Comparison of ENCODE assay signal across 9 cellular contexts in the genomic region with DNA sequence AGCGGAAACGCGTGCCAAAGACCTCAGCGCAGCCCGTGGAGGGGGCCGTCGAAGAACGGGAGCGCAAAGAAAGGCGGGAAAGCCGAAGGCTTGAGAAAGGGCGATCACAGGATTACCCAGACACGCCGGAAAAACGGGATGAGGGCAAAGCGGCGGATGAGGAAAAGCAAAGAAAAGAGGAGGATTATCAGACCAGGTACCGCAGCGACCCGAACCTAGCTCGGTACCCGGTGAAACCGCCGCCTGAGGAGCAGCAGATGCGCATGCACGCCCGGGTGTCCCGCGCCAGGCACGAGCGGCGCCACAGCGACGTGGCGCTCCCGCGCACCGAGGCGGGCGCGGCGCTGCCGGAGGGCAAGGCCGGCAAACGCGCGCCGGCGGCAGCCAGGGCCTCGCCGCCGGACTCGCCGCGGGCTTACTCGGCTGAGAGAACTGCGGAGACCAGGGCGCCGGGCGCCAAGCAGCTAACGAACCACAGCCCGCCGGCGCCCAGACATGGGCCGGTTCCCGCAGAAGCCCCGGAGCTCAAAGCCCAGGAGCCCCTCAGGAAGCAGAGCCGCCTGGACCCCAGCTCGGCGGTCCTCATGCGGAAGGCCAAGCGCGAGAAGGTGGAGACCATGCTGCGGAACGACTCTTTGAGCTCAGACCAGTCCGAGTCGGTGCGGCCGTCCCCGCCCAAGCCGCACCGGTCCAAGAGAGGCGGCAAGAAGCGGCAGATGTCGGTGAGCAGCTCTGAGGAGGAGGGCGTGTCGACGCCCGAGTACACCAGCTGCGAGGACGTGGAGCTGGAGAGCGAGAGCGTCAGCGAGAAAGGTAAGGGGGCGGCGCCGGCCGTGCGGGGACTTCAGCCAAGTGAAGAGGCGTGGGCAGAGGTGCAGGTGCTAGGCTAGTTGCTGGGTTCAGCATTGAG.
A peak's percentile ranks its signal among the peaks of the same experiment; 100 is the strongest.
DNase-seq lines count a peak whose midpoint lies in the region; ATAC-seq and TF ChIP-seq lines count a peak whose summit lies in the region.
"Had no signal": no experiment of that assay in that cellular context is flagged by ENCODE, and none has a peak within 500 bp of the region (broad histone marks: within the 10 kb centered on the region; RNA-seq: fewer than 3 reads in every experiment).

No MANE protein-coding gene starts in this region.

- H3K4me1 ChIP-seq in ACC112 (ENCODE audit: control insufficient read depth, insufficient read depth, low read length, unreplicated experiment) (no peaks in the 10 kb centered on the region), PC-3 (ENCODE audit: insufficient read depth, low read length) (peaks cover 6% of the 10 kb centered on the region; the same call in 1 of the 2 replicates)
- no peaks in the 10 kb centered on the region for H3K4me1 ChIP-seq in naive thymus-derived CD4-positive, alpha-beta T cell (ENCODE audit: control insufficient read depth in 2 of 2, insufficient read depth in 2 of 2, low read length in 2 of 2)

- intact Hi-C loops in PC-3 (cut with micrococcal nuclease), result no loop called here
- intact Hi-C loops in naive thymus-derived CD4-positive, alpha-beta T cell (cut with micrococcal nuclease), result no loop called here

- H3K9me3 Mint-ChIP-seq in naive thymus-derived CD4-positive, alpha-beta T cell, result peaks cover 0 to 12% (median 5%) of the 10 kb centered on the region in 11 donors

- H3F3A ChIP-seq in PC-3 (ENCODE audit: low read length, unreplicated experiment), result no peaks in the 10 kb centered on the region

- H3K4me3 ChIP-seq in ACC112 (ENCODE audit: low read depth, low read length), result peak overlapping the region; percentile 94
- peak overlapping the region; percentile 70 for H3K4me3 ChIP-seq in PC-3 (ENCODE audit: low read length)
- H3K4me3 ChIP-seq in naive thymus-derived CD4-positive, alpha-beta T cell (ENCODE audit: low read length), result no peak overlapping the region

- CTCF ChIA-PET in PC-3 (lab: Charles Lee), result no interaction called here
- CTCF ChIA-PET in naive thymus-derived CD4-positive, alpha-beta T cell (lab: Charles Lee), result no interaction called here

- H3K27ac ChIP-seq in ACC112 (ENCODE audit: low read depth, low read length) (no peak overlapping the region), PC-3 (ENCODE audit: low read length) (no peak overlapping the region)
- H3K27ac ChIP-seq in naive thymus-derived CD4-positive, alpha-beta T cell (ENCODE audit: low read depth, low read length), result no peak overlapping the region

- H3K36me3 ChIP-seq in ACC112 (ENCODE audit: insufficient read depth, low read length) (no peaks in the 10 kb centered on the region), PC-3 (ENCODE audit: low read depth, low read length) (no peaks in the 10 kb centered on the region)
- H3K36me3 ChIP-seq in naive thymus-derived CD4-positive, alpha-beta T cell (ENCODE audit: control insufficient read depth in 2 of 3, insufficient read depth in 3 of 3, low read length in 3 of 3), result no peaks in the 10 kb centered on the region

- ATAC-seq in GM18508 (IDR thresholded peaks at IDR 0.05; ENCODE audit: insufficient read depth, unreplicated experiment), result peak; percentile 60
- peak; percentile 59 for ATAC-seq in HG03066 (IDR thresholded peaks at IDR 0.05; ENCODE audit: low read depth, unreplicated experiment)
- ATAC-seq in PC-3, result peak; percentile 88
- peak; percentile 73 for ATAC-seq in esophagus mucosa
- no peak for ATAC-seq in naive thymus-derived CD4-positive, alpha-beta T cell
- ATAC-seq: HCT116 had no signal

- no peaks in the 10 kb centered on the region for H4K20me1 ChIP-seq in PC-3 (ENCODE audit: low read length)

- no peaks in the 10 kb centered on the region for H3K9me3 ChIP-seq in PC-3 (ENCODE audit: low read length)
- no peaks in the 10 kb centered on the region for H3K9me3 ChIP-seq in naive thymus-derived CD4-positive, alpha-beta T cell (ENCODE audit: control insufficient read depth in 2 of 3, low read length in 3 of 3)

- peaks cover 38 to 53% (median 49%) of the 10 kb centered on the region in 5 donors for H3K27me3 Mint-ChIP-seq in naive thymus-derived CD4-positive, alpha-beta T cell

- peak overlapping the region; percentile 61 for H2AFZ ChIP-seq in ACC112 (ENCODE audit: low read length, unreplicated experiment)
- peak overlapping the region; percentile 87 for H2AFZ ChIP-seq in PC-3 (ENCODE audit: low read length)

- peak; percentile 66 for DNase-seq in PC-3
- no peak for DNase-seq in naive thymus-derived CD4-positive, alpha-beta T cell
- DNase-seq in COLO829 (ENCODE audit: low spot score), result no peak
- no peak for DNase-seq in central memory CD4-positive, alpha-beta T cell

- no peaks in the 10 kb centered on the region for H3K79me2 ChIP-seq in ACC112 (ENCODE audit: control insufficient read depth, insufficient read depth, low read length, unreplicated experiment)
- no peaks in the 10 kb centered on the region for H3K79me2 ChIP-seq in PC-3 (ENCODE audit: low read length)

- H3K9ac ChIP-seq in PC-3 (ENCODE audit: low read length), result peak overlapping the region; percentile 43; the same call in 1 of the 2 replicates

- no peaks in the 10 kb centered on the region for H3K9me2 ChIP-seq in PC-3 (replicated peaks; ENCODE audit: low read length)

- H3K4me2 ChIP-seq in PC-3 (ENCODE audit: low read length), result peak overlapping the region; percentile 93

- BruUV-seq in PC-3 (replicated peaks; lab: Mats Ljungman, UMichigan), result no TSS peak

- H3K36me3 Mint-ChIP-seq in naive thymus-derived CD4-positive, alpha-beta T cell, result peaks cover 0 to 12% (median 0%) of the 10 kb centered on the region in 5 donors

- H3K27ac Mint-ChIP-seq in naive thymus-derived CD4-positive, alpha-beta T cell, result peak overlapping the region in 2 of 9 donors; percentile 36 to 53

- peak overlapping the region in 6 of 10 donors; percentile 34 to 70 (median 58) for H3K4me3 Mint-ChIP-seq in naive thymus-derived CD4-positive, alpha-beta T cell

- POLR2A ChIA-PET in PC-3 (lab: Charles Lee; ENCODE audit: unreplicated experiment), result no interaction called here
- POLR2A ChIA-PET in naive thymus-derived CD4-positive, alpha-beta T cell (lab: Charles Lee), result no interaction called here

- TF ChIP-seq CTCF in PC-3 (conservative IDR thresholded peaks at IDR 0.05; ENCODE audit: low read depth, low read length), result no peak

- H3K4me1 Mint-ChIP-seq in naive thymus-derived CD4-positive, alpha-beta T cell, result peaks cover 3 to 7% (median 5%) of the 10 kb centered on the region in 7 donors

- peaks cover 20% of the 10 kb centered on the region for H3K27me3 ChIP-seq in ACC112 (ENCODE audit: insufficient read depth, low read length)
- H3K27me3 ChIP-seq in PC-3 (ENCODE audit: low read length), result peaks cover 12% of the 10 kb centered on the region
- H3K27me3 ChIP-seq in naive thymus-derived CD4-positive, alpha-beta T cell (ENCODE audit: control insufficient read depth in 2 of 2, insufficient read depth in 2 of 2, low read length in 2 of 2), result no peaks in the 10 kb centered on the region
